Comparison of ENCODE assay signal across 1 cellular context in the genomic region with DNA sequence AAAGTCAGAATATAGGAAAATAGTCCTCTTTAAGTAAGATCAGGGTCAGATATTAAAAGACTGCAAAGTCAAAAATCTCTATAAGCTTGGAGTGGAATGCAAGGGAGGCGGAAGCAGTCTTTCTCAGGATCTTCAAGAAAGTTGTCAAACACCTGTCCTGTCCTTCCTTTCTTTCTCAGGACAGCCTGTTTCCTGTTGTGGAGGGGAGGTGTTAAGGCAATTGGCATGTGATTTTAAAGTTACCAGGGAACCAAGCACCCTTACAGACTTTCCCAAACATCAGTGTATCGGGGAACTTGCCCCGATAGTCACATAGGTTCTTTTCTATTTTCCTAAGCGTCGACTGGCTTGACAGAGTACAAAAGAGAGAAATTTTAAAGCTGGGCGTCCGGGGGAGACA.
TF ChIP-seq lines count a peak whose summit lies in the region.

No MANE protein-coding gene starts in this region.

TF ChIP-seq in GM23338, 12 proteins besides CTCF, POLR2A, EP300 and RAD21:
- TF ChIP-seq STAT1 (IDR thresholded peaks at IDR 0.05; ENCODE audit: unreplicated experiment) (no peak), POLR2AphosphoS5 (IDR thresholded peaks at IDR 0.05; ENCODE audit: low read depth) (no peak), ZNF331 (CRISPR knock-in tag; IDR thresholded peaks at IDR 0.05; ENCODE audit: low read depth) (no peak), JUNB (IDR thresholded peaks at IDR 0.05; ENCODE audit: unreplicated experiment) (no peak), EZH2phosphoT487 (IDR thresholded peaks at IDR 0.05; ENCODE audit: unreplicated experiment) (no peak), CREB1 (CRISPR knock-in tag; IDR thresholded peaks at IDR 0.05; ENCODE audit: low read depth) (no peak), ZNF114 (CRISPR knock-in tag; IDR thresholded peaks at IDR 0.05) (no peak), EZH2 (IDR thresholded peaks at IDR 0.05; ENCODE audit: low read depth, unreplicated experiment) (no peak), NANOG (IDR thresholded peaks at IDR 0.05; ENCODE audit: borderline replicate concordance) (no peak)
- TF ChIP-seq, protein P1, sequence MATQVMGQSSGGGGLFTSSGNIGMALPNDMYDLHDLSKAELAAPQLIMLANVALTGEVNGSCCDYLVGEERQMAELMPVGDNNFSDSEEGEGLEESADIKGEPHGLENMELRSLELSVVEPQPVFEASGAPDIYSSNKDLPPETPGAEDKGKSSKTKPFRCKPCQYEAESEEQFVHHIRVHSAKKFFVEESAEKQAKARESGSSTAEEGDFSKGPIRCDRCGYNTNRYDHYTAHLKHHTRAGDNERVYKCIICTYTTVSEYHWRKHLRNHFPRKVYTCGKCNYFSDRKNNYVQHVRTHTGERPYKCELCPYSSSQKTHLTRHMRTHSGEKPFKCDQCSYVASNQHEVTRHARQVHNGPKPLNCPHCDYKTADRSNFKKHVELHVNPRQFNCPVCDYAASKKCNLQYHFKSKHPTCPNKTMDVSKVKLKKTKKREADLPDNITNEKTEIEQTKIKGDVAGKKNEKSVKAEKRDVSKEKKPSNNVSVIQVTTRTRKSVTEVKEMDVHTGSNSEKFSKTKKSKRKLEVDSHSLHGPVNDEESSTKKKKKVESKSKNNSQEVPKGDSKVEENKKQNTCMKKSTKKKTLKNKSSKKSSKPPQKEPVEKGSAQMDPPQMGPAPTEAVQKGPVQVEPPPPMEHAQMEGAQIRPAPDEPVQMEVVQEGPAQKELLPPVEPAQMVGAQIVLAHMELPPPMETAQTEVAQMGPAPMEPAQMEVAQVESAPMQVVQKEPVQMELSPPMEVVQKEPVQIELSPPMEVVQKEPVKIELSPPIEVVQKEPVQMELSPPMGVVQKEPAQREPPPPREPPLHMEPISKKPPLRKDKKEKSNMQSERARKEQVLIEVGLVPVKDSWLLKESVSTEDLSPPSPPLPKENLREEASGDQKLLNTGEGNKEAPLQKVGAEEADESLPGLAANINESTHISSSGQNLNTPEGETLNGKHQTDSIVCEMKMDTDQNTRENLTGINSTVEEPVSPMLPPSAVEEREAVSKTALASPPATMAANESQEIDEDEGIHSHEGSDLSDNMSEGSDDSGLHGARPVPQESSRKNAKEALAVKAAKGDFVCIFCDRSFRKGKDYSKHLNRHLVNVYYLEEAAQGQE (IDR thresholded peaks at IDR 0.05; ENCODE audit: unreplicated experiment) = no peak
- TF ChIP-seq, protein P2, sequence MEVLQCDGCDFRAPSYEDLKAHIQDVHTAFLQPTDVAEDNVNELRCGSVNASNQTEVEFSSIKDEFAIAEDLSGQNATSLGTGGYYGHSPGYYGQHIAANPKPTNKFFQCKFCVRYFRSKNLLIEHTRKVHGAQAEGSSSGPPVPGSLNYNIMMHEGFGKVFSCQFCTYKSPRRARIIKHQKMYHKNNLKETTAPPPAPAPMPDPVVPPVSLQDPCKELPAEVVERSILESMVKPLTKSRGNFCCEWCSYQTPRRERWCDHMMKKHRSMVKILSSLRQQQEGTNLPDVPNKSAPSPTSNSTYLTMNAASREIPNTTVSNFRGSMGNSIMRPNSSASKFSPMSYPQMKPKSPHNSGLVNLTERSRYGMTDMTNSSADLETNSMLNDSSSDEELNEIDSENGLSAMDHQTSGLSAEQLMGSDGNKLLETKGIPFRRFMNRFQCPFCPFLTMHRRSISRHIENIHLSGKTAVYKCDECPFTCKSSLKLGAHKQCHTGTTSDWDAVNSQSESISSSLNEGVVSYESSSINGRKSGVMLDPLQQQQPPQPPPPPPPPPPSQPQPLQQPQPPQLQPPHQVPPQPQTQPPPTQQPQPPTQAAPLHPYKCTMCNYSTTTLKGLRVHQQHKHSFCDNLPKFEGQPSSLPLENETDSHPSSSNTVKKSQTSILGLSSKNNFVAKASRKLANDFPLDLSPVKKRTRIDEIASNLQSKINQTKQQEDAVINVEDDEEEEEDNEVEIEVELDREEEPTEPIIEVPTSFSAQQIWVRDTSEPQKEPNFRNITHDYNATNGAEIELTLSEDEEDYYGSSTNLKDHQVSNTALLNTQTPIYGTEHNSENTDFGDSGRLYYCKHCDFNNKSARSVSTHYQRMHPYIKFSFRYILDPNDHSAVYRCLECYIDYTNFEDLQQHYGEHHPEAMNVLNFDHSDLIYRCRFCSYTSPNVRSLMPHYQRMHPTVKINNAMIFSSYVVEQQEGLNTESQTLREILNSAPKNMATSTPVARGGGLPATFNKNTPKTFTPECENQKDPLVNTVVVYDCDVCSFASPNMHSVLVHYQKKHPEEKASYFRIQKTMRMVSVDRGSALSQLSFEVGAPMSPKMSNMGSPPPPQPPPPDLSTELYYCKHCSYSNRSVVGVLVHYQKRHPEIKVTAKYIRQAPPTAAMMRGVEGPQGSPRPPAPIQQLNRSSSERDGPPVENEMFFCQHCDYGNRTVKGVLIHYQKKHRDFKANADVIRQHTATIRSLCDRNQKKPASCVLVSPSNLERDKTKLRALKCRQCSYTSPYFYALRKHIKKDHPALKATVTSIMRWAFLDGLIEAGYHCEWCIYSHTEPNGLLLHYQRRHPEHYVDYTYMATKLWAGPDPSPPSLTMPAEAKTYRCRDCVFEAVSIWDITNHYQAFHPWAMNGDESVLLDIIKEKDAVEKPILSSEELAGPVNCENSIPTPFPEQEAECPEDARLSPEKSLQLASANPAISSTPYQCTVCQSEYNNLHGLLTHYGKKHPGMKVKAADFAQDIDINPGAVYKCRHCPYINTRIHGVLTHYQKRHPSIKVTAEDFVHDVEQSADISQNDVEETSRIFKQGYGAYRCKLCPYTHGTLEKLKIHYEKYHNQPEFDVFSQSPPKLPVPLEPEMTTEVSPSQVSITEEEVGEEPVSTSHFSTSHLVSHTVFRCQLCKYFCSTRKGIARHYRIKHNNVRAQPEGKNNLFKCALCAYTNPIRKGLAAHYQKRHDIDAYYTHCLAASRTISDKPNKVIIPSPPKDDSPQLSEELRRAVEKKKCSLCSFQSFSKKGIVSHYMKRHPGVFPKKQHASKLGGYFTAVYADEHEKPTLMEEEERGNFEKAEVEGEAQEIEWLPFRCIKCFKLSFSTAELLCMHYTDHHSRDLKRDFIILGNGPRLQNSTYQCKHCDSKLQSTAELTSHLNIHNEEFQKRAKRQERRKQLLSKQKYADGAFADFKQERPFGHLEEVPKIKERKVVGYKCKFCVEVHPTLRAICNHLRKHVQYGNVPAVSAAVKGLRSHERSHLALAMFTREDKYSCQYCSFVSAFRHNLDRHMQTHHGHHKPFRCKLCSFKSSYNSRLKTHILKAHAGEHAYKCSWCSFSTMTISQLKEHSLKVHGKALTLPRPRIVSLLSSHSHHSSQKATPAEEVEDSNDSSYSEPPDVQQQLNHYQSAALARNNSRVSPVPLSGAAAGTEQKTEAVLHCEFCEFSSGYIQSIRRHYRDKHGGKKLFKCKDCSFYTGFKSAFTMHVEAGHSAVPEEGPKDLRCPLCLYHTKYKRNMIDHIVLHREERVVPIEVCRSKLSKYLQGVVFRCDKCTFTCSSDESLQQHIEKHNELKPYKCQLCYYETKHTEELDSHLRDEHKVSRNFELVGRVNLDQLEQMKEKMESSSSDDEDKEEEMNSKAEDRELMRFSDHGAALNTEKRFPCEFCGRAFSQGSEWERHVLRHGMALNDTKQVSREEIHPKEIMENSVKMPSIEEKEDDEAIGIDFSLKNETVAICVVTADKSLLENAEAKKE (CRISPR knock-in tag; IDR thresholded peaks at IDR 0.05) = no peak
- TF ChIP-seq, protein P3, sequence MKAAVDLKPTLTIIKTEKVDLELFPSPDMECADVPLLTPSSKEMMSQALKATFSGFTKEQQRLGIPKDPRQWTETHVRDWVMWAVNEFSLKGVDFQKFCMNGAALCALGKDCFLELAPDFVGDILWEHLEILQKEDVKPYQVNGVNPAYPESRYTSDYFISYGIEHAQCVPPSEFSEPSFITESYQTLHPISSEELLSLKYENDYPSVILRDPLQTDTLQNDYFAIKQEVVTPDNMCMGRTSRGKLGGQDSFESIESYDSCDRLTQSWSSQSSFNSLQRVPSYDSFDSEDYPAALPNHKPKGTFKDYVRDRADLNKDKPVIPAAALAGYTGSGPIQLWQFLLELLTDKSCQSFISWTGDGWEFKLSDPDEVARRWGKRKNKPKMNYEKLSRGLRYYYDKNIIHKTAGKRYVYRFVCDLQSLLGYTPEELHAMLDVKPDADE (IDR thresholded peaks at IDR 0.05) = no peak
